In the genomic region with DNA sequence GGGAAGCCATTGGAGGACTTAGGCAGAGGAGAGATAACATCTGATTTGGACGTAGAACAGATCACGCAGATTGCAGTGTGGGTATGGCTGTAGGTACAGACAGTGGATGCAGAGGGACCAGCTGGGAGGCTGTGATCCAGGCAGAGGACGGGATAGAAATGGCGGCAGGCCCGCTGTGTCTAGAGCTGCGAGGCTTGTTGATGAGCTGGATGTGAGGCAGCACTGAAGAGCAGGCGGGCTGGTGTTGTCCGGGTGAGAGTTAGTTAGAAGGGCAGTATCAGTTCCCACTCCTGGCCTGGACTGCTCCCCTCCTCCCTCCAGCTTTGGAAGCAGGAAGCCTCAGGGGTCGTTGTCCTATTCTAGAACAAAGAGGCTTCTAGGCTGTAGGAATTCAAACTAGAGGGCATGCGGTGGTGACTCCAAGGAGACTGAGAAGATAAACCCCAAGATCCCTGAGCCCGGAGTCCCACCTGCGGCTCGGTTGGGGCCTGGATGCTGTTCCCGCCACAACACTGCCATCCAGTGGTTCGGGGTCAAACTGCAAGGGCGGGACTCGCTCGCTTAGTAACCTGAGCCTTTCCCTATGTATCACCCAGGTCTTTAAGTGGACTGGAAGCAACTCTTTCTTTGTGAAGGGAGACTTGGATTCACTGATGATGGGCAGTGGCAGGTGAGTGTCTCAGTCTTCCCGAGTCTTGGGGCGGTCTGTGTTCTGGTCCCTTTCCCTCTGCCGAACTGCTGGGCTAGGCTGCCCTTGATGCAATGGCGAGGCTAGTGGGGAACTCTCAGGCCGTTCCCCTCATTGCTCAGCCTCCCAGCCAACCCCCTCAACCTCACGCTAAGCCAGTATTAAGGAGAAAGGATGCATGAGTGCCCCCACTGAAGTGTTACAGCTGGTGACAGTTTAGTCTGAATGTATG, we compare ENCODE assay signal across 8 cellular contexts. TPM values are rescaled to one million over a fixed set of nuclear protein-coding genes. Genes with fewer than 3 reads are reported as not detected.
DNase-seq lines count a peak whose midpoint lies in the region; ATAC-seq and TF ChIP-seq lines count a peak whose summit lies in the region.

No MANE protein-coding gene starts in this region.

- H3K4me3 ChIP-seq in choroid plexus epithelial cell (ENCODE audit: low read depth, low read length) = no peak overlapping the region

- intact Hi-C loops in left colon (cut with DNase I, micrococcal nuclease) = no loop called here

- peak; percentile 76 for ATAC-seq in HG02798 (IDR thresholded peaks at IDR 0.05; ENCODE audit: poor library complexity, unreplicated experiment)
- peak; percentile 85 for ATAC-seq in left colon

- TF ChIP-seq CTCF in choroid plexus epithelial cell (conservative IDR thresholded peaks at IDR 0.05; ENCODE audit: low read depth, low read length) = peak; percentile 97

- DNase-seq in DMS153 (lab: John Stamatoyannopoulos, UW) = peak; percentile 71
- DNase-seq in NCI-H460 (ENCODE audit: extremely low read depth, low read depth) = peak; percentile 71
- peak; percentile 69 to 82 for DNase-seq in activated CD4-positive, alpha-beta T cell treated with anti-CD3 and anti-CD28 coated beads for 4 hours
- DNase-seq in choroid plexus epithelial cell (ENCODE audit: low read depth) = peak; percentile 83
- peak; percentile 69 to 88 for DNase-seq in left colon
- peak; percentile 83 for DNase-seq in stimulated activated CD4-positive, alpha-beta T cell treated with anti-CD3 and anti-CD28 coated beads, Interleukin-1b, Interleukin-23, amount 100 ng/mL, for 48 hours
- DNase-seq in cortex of kidney (lab: John Stamatoyannopoulos, UW) = no peak

RNA-seq across cellular contexts. Expression of gene TLDC2, which starts 11.2 kb away (rescaled TPM):
- total RNA-seq in NCI-H460 (2014; rRNA removed; shearing (Covaris generic)) = not detected in 2 replicates
- not detected in 2 replicates for polyA plus RNA-seq in NCI-H460 (2014; cell fraction: nucleus; rRNA removed)
- 10 to 100 TPM; 25.2 to 27.7 TPM for total RNA-seq in left colon

Comparison
In these comparisons a context has a peak if more than half of its experiments do, and no peak if none do; other contexts are left out.
1. RNA of gene TLDC2, which starts 11.2 kb away (total RNA-seq): 25.2 to 27.7 TPM in left colon; not detected in NCI-H460; every median in the first group is over 10 times any median in the second.